Comparison of ENCODE assay signal across 24 cellular contexts in the genomic region with DNA sequence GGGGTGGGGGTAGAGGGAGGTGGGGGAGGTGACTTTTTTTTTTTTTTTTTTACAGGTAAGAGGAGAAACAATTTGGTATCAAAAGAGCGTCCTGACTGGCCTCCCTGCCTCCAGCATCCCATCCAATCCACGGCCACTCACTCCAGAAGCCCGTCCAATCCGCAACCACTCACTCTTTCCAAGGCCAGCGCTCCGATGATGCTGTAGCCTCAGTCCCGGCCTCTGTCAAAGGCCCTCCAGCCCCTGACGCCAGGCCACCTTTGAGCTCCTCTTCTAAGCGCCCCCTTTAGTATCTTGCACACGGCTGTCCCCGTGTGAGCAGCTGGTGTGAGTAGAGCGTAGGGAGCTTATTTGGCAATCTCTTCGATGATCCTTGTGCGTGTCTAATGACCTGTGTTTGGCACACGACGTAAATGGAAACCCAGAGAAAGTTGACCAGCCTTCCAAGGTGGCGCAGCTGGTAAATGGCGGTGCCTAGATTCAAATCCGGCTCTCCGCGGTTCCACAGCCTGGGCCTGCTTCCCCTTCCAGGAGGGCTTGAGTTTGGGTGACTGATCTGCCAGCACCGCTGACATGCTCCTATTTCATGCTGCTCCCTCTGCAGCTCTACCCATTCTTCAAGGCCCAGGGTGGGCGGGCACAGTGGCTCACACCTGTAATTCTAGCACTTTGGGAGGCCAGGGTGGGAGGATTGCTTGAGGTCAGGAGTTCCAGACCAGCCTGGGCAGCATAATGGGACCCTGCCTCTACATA.
"Had no signal": no experiment of that assay in that cellular context is flagged by ENCODE, and none has a peak within 500 bp of the region (broad histone marks: within the 10 kb centered on the region; RNA-seq: fewer than 3 reads in every experiment).

No MANE protein-coding gene starts in this region.

- H3K27ac Mint-ChIP-seq: activated naive CD8-positive, alpha-beta T cell; progenitor cell of endocrine pancreas; stimulated activated naive B cell treated with anti-CD40 and anti-IgM and Interleukin-4, amounts not matched to agents 10 μg/mL and 1 μg/mL and 100 μg/mL, for 72 hours; WTC11 had no signal

- H3K9me3 ChIP-seq: adrenal gland, ascending aorta, colonic mucosa, esophagus squamous epithelium, gastroesophageal sphincter, sigmoid colon, thoracic aorta, upper lobe of right lung had no signal

- H3K9me3 Mint-ChIP-seq: neural crest cell had no signal

- ATAC-seq: gastroesophageal sphincter; left colon; stimulated activated naive B cell treated with anti-CD40 and anti-IgM and Interleukin-4, amounts not matched to agents 10 μg/mL and 1 μg/mL and 100 μg/mL, for 72 hours; upper lobe of right lung had no signal

- H3K4me2 ChIP-seq: smooth muscle cell had no signal

- H3K4me3 ChIP-seq: adrenal gland, ascending aorta, colonic mucosa, esophagus squamous epithelium, gastroesophageal sphincter, sigmoid colon, smooth muscle cell, thoracic aorta, upper lobe of right lung had no signal

- H3K36me3 Mint-ChIP-seq: activated naive CD8-positive, alpha-beta T cell; naive B cell had no signal

- H3K4me3 Mint-ChIP-seq: activated naive CD8-positive, alpha-beta T cell; neural crest cell; stimulated activated naive B cell treated with anti-CD40 and anti-IgM and Interleukin-4, amounts not matched to agents 10 μg/mL and 1 μg/mL and 100 μg/mL, for 72 hours; WTC11 had no signal

- H3K27ac ChIP-seq: adrenal gland, ascending aorta, colonic mucosa, esophagus squamous epithelium, gastroesophageal sphincter, sigmoid colon, thoracic aorta, upper lobe of right lung had no signal

- DNase-seq: activated naive CD4-positive, alpha-beta T cell; activated T-cell treated with anti-CD3 and anti-CD28 coated beads, Interleukin-2, amount 50 U/mL, for 1 hour; colonic mucosa; esophagus squamous epithelium; hypothalamus; left colon; mesenchymal stem cell; naive B cell; retina; sigmoid colon; stimulated activated CD4-positive, alpha-beta T cell treated with anti-CD3 and anti-CD28 coated beads, Interleukin-2, amount 100 ng/mL, for 48 hours; stimulated activated CD8-positive, alpha-beta memory T cell treated with anti-CD3 and anti-CD28 coated beads, Interleukin-4, amount 100 ng/mL, for 48 hours; stimulated activated naive B cell treated with anti-CD40 and anti-IgM and Interleukin-4, amounts not matched to agents 10 μg/mL and 1 μg/mL and 100 μg/mL, for 72 hours; T1000; upper lobe of right lung had no signal

- H3K36me3 ChIP-seq: adrenal gland, ascending aorta, colonic mucosa, esophagus squamous epithelium, gastroesophageal sphincter, sigmoid colon, thoracic aorta, upper lobe of right lung had no signal

- H3K27me3 ChIP-seq: adrenal gland, ascending aorta, colonic mucosa, gastroesophageal sphincter, sigmoid colon, upper lobe of right lung had no signal

- H3K4me1 ChIP-seq: adrenal gland, colonic mucosa, esophagus squamous epithelium, gastroesophageal sphincter, sigmoid colon had no signal
